ENCODE assay signal across 9 cellular contexts in genomic region chr6:111922454-111923297, GRCh38. TPM values are rescaled to one million over a fixed set of nuclear protein-coding genes. Genes with fewer than 3 reads are reported as not detected.
A peak's percentile ranks its signal among the peaks of the same experiment; 100 is the strongest.
DNase-seq lines count a peak whose midpoint lies in the region; TF ChIP-seq lines count a peak whose summit lies in the region.
"Had no signal": no experiment of that assay in that cellular context is flagged by ENCODE, and none has a peak within 500 bp of the region (broad histone marks: within the 10 kb centered on the region; RNA-seq: fewer than 3 reads in every experiment).

No MANE protein-coding gene starts in this region.

- peak; percentile 75 for DNase-seq in GM04504 (ENCODE audit: low read depth)
- peak; percentile 58 for DNase-seq in NCI-H1436 treated with DMSO at 0.1 percent for 48 hours (lab: John Stamatoyannopoulos, UW)
- DNase-seq in SW480 (ENCODE audit: low spot score), result peak; percentile 6
- DNase-seq in left kidney (ENCODE audit: low read depth, low spot score), result peak; percentile 32
- DNase-seq in DMS114 treated with DMSO at 0.1 percent for 48 hours (lab: John Stamatoyannopoulos, UW; ENCODE audit: unreplicated experiment), result no peak
- DNase-seq in endothelial cell (ENCODE audit: low spot score), result no peak
- no peak for DNase-seq in stimulated activated CD4-positive, alpha-beta T cell treated with anti-CD3 and anti-CD28 coated beads, Interleukin-1b, Interleukin-23, amount 100 ng/mL, for 48 hours
- DNase-seq: anterior cingulate cortex, NCI-H510A had no signal

- no peaks in the 10 kb centered on the region for H3K36me3 Mint-ChIP-seq in endothelial cell (ENCODE audit: low read depth, unreplicated experiment)

- H3K9me3 Mint-ChIP-seq in endothelial cell (ENCODE audit: unreplicated experiment), result no peaks in the 10 kb centered on the region

- peaks cover 3% of the 10 kb centered on the region for H3K4me1 Mint-ChIP-seq in endothelial cell (ENCODE audit: unreplicated experiment)

- TF ChIP-seq CTCF in endothelial cell (IDR thresholded peaks at IDR 0.05; ENCODE audit: unreplicated experiment), result no peak

- no peaks in the 10 kb centered on the region for H3K27me3 Mint-ChIP-seq in endothelial cell (ENCODE audit: unreplicated experiment)

- H3K4me3 Mint-ChIP-seq in endothelial cell (ENCODE audit: unreplicated experiment), result no peak overlapping the region

- no peak overlapping the region for H3K27ac Mint-ChIP-seq in endothelial cell (ENCODE audit: unreplicated experiment)

RNA-seq across cellular contexts. Expression of gene FYN, which starts 49.4 kb away (rescaled TPM):
- total RNA-seq in endothelial cell (ENCODE audit: unreplicated experiment), result 474 TPM

Comparison
In these comparisons a context has a peak if more than half of its experiments do, and no peak if none do; other contexts are left out.
1. DNase-seq: peak in GM04504 (single experiment), NCI-H1436 treated with DMSO at 0.1 percent for 48 hours (single experiment), SW480 (single experiment) and left kidney (single experiment); none in DMS114 treated with DMSO at 0.1 percent for 48 hours (single experiment), endothelial cell (single experiment) and stimulated activated CD4-positive, alpha-beta T cell treated with anti-CD3 and anti-CD28 coated beads, Interleukin-1b, Interleukin-23, amount 100 ng/mL, for 48 hours (single experiment).